ENCODE assay signal across 19 cellular contexts in the genomic region with DNA sequence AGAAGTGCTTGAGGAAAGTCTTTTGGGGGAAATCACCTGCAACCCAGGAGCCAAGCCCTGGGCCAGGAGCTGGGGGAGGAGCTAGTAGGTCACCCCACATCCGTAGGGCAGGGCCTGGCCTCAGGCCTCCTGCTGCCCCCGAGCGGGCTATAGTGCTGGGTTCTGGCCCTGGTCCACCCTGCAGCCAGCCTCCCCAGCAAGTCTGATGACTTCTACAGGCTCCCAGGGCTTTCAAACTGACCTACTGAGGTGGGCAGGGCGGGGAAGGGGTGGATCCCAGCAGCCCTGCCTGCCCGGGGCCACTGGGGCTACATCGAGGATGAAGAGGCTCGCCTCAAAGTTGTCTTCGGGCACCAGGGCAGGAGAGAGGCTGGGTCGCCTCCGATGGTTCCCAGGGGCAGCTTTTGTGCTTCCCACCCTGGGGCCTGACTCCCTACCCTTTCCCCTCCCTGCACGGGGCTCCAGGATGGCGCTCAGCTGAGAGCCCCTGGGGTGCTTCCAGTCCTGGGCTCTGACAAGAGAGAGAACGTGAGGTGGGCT.
"Had no signal": no experiment of that assay in that cellular context is flagged by ENCODE, and none has a peak within 500 bp of the region (broad histone marks: within the 10 kb centered on the region; RNA-seq: fewer than 3 reads in every experiment).

No MANE protein-coding gene starts in this region.

- H3K27ac ChIP-seq: brain microvascular endothelial cell, coronary artery, esophagus muscularis mucosa, left ventricle myocardium inferior, spleen had no signal

- FAIRE-seq: keratinocyte had no signal

- DNase-seq: activated naive CD4-positive, alpha-beta T cell treated with Interleukin-2 at 50 U/mL for 16 hours; anterior cingulate cortex; brain microvascular endothelial cell; hippocampal formation; left ventricle myocardium inferior; mesendoderm; natural killer cell; nucleus accumbens; spleen; SW 1271 had no signal

- H3K4me3 ChIP-seq: coronary artery, esophagus muscularis mucosa, left ventricle myocardium inferior, spleen had no signal

- ATAC-seq: activated CD4-positive, CD25-positive, alpha-beta regulatory T cell treated with anti-CD3 and anti-CD28 coated beads, Interleukin-2, amount 50 U/mL, for 24 hours; activated T-helper 17 cell treated with anti-CD3 and anti-CD28 coated beads, Interleukin-2, amount 50 U/mL, for 72 hours; natural killer cell; sciatic nerve had no signal

- H3K9me3 Mint-ChIP-seq: activated T-helper 17 cell treated with anti-CD3 and anti-CD28 coated beads, Interleukin-2, amount 50 U/mL, for 72 hours; central memory CD8-positive, alpha-beta T cell; natural killer cell; stimulated activated naive CD8-positive, alpha-beta T cell treated with anti-CD3 and anti-CD28 coated beads, Interleukin-15, Interleukin-2, amounts not matched to agents 100 ng/mL and 50 ng/mL, for 24 hours had no signal

- H3K4me1 Mint-ChIP-seq: activated T-helper 17 cell treated with anti-CD3 and anti-CD28 coated beads, Interleukin-2, amount 50 U/mL, for 72 hours had no signal

- H3K27me3 ChIP-seq: brain microvascular endothelial cell, esophagus muscularis mucosa, spleen had no signal

- H3K27me3 Mint-ChIP-seq: activated T-helper 17 cell treated with anti-CD3 and anti-CD28 coated beads, Interleukin-2, amount 50 U/mL, for 72 hours; central memory CD8-positive, alpha-beta T cell; progenitor cell of endocrine pancreas; stimulated activated naive CD8-positive, alpha-beta T cell treated with anti-CD3 and anti-CD28 coated beads, Interleukin-15, Interleukin-2, amounts not matched to agents 100 ng/mL and 50 ng/mL, for 24 hours had no signal

- H3K36me3 ChIP-seq: brain microvascular endothelial cell, left ventricle myocardium inferior had no signal

- H3K27ac Mint-ChIP-seq: activated T-helper 17 cell treated with anti-CD3 and anti-CD28 coated beads, Interleukin-2, amount 50 U/mL, for 72 hours; natural killer cell; stimulated activated naive CD8-positive, alpha-beta T cell treated with anti-CD3 and anti-CD28 coated beads, Interleukin-15, Interleukin-2, amounts not matched to agents 100 ng/mL and 50 ng/mL, for 24 hours had no signal

- H3K36me3 Mint-ChIP-seq: natural killer cell had no signal

- H3K9me3 ChIP-seq: esophagus muscularis mucosa, left ventricle myocardium inferior, spleen had no signal

- H3K4me3 Mint-ChIP-seq: activated T-helper 17 cell treated with anti-CD3 and anti-CD28 coated beads, Interleukin-2, amount 50 U/mL, for 72 hours; central memory CD8-positive, alpha-beta T cell; natural killer cell; stimulated activated naive CD8-positive, alpha-beta T cell treated with anti-CD3 and anti-CD28 coated beads, Interleukin-15, Interleukin-2, amounts not matched to agents 100 ng/mL and 50 ng/mL, for 24 hours had no signal
